Comparison of ENCODE assay signal across 8 cellular contexts in the genomic region with DNA sequence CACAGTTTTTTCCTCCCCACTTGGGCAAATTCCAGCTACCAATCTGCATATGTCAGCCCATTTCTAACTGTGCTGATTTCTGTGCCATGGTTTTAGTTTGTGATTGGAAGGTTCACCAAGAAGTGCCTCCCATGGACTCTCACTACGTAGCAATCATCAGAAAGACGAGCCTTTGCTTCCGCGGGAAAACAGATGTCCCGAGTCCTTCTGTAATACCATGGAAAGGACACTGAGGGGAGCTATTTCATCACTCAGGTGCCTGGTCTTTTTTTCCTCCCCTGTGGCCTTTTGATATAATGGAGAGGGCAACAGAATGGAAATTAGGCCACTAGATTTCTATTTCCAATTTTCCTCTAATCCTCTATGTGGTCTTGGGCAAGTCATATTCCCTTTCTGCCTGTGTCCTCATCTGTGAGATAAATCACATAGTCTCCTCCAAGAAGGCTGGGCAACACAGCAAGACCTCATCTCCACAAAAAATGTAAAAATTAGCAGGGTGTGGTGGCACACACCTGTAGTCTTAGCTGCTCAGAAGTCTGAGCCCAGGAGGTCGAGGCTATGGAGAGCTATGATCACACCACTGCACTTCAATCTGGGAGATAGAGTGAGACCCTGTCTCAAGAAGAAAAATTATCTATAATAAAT. TPM values are rescaled to one million over a fixed set of nuclear protein-coding genes. Genes with fewer than 3 reads are reported as not detected.
DNase-seq lines count a peak whose midpoint lies in the region; ATAC-seq, FAIRE-seq and TF ChIP-seq lines count a peak whose summit lies in the region.

No MANE protein-coding gene starts in this region.

- no peak overlapping the region for H3K9ac ChIP-seq in Karpas-422 (ENCODE audit: low read length)

- no peaks in the 10 kb centered on the region for H3K9me2 ChIP-seq in DOHH2 (replicated peaks; ENCODE audit: control insufficient read depth, low read length)
- no peaks in the 10 kb centered on the region for H3K9me2 ChIP-seq in Karpas-422 (replicated peaks; ENCODE audit: insufficient read depth, low read length)

- no peaks in the 10 kb centered on the region for H3F3A ChIP-seq in DOHH2 (ENCODE audit: control insufficient read depth, insufficient read depth)

- DNase-seq in Karpas-422: peak; percentile 77
- DNase-seq in NOMO-1 treated with DMSO at 0.1 percent for 48 hours (lab: John Stamatoyannopoulos, UW; ENCODE audit: unreplicated experiment): peak; percentile 42
- DNase-seq in bronchial epithelial cell (ENCODE audit: low read depth): peak; percentile 56
- DNase-seq in kidney tubule cell (ENCODE audit: low spot score): peak; percentile 65
- no peak for DNase-seq in upper lobe of right lung

- no peak overlapping the region for H3K27ac ChIP-seq in DOHH2 (ENCODE audit: low read depth, low read length)
- no peak overlapping the region for H3K27ac ChIP-seq in Karpas-422 (ENCODE audit: low read length)
- H3K27ac ChIP-seq in upper lobe of right lung: no peak overlapping the region

- TF ChIP-seq CTCF in DOHH2 (IDR thresholded peaks at IDR 0.05; ENCODE audit: low read depth, low read length, poor library complexity, severe bottlenecking) (peak; percentile 82), bronchial epithelial cell (IDR thresholded peaks at IDR 0.05; ENCODE audit: insufficient read depth, low read length, severe bottlenecking) (peak; percentile 79), upper lobe of right lung (IDR thresholded peaks at IDR 0.05) (peak; percentile 67)

- ATAC-seq in upper lobe of right lung (peak; percentile 88), HG02981 (IDR thresholded peaks at IDR 0.05; ENCODE audit: unreplicated experiment) (no peak), HG03196 (IDR thresholded peaks at IDR 0.05; ENCODE audit: unreplicated experiment) (no peak)

- intact Hi-C loops in upper lobe of right lung (cut with DNase I): loop anchor here (10.0 kb wide), 1 partner anchor 88 kb away; no protein-coding TSS in a partner anchor

- H3K79me2 ChIP-seq in DOHH2 (ENCODE audit: control insufficient read depth, low read length): no peaks in the 10 kb centered on the region
- no peaks in the 10 kb centered on the region for H3K79me2 ChIP-seq in Karpas-422 (ENCODE audit: low read length)

- no peak for FAIRE-seq in bronchial epithelial cell (lab: Jason Lieb, UNC)

- H3K4me1 ChIP-seq in DOHH2 (ENCODE audit: control insufficient read depth, low read length) (peaks cover 19% of the 10 kb centered on the region), Karpas-422 (ENCODE audit: low read length) (no peaks in the 10 kb centered on the region), upper lobe of right lung (no peaks in the 10 kb centered on the region)

- H3K27me3 ChIP-seq in DOHH2 (ENCODE audit: control insufficient read depth, low read length) (0 out of 2 replicates have a peak, but pooled peaks cover 3% of the 10 kb centered on the region), Karpas-422 (ENCODE audit: low read length) (no peaks in the 10 kb centered on the region), bronchial epithelial cell (ENCODE audit: control insufficient read depth, insufficient read depth, low read length) (no peaks in the 10 kb centered on the region), upper lobe of right lung (no peaks in the 10 kb centered on the region)

- H3K4me2 ChIP-seq in DOHH2 (ENCODE audit: low read length) (peak overlapping the region; percentile 41), Karpas-422 (ENCODE audit: low read depth, low read length, poor library complexity, severe bottlenecking) (no peak overlapping the region)

- H3K4me3 ChIP-seq in DOHH2 (ENCODE audit: low read length) (no peak overlapping the region), Karpas-422 (ENCODE audit: low read length) (no peak overlapping the region), bronchial epithelial cell (ENCODE audit: low read depth, low read length) (no peak overlapping the region), upper lobe of right lung (no peak overlapping the region)

- H3K36me3 ChIP-seq in DOHH2 (ENCODE audit: control insufficient read depth, low read length): no peaks in the 10 kb centered on the region
- no peaks in the 10 kb centered on the region for H3K36me3 ChIP-seq in Karpas-422 (ENCODE audit: insufficient read depth, low read length)
- no peaks in the 10 kb centered on the region for H3K36me3 ChIP-seq in bronchial epithelial cell (ENCODE audit: control insufficient read depth, insufficient read depth, low read length)
- H3K36me3 ChIP-seq in upper lobe of right lung: no peaks in the 10 kb centered on the region

- H2AFZ ChIP-seq in Karpas-422 (ENCODE audit: low read length): no peak overlapping the region

- H3K9me3 ChIP-seq in DOHH2 (ENCODE audit: control insufficient read depth, insufficient read depth, low read length): no peaks in the 10 kb centered on the region
- H3K9me3 ChIP-seq in Karpas-422 (ENCODE audit: low read length): no peaks in the 10 kb centered on the region
- H3K9me3 ChIP-seq in upper lobe of right lung: no peaks in the 10 kb centered on the region

- no peaks in the 10 kb centered on the region for H4K20me1 ChIP-seq in DOHH2 (ENCODE audit: control insufficient read depth, insufficient read depth, low read depth, low read length)
- no peaks in the 10 kb centered on the region for H4K20me1 ChIP-seq in Karpas-422 (ENCODE audit: insufficient read depth, low read depth, low read length)

RNA-seq across cellular contexts. Expression of a gene that starts 24.8 kb away (rescaled TPM):
- total RNA-seq in Karpas-422 (2014; rRNA removed; shearing (Covaris generic); ENCODE audit: low replicate concordance): not detected in 2 replicates
- total RNA-seq in bronchial epithelial cell (2.1 and 3.1 TPM in 2 replicates), upper lobe of right lung (2.1 TPM)

RNA-seq across cellular contexts. Expression of a gene that starts 40.4 kb away (rescaled TPM):
- total RNA-seq in Karpas-422 (2014; rRNA removed; shearing (Covaris generic); ENCODE audit: low replicate concordance): not detected in 2 replicates
- total RNA-seq in bronchial epithelial cell (not detected in 2 replicates), upper lobe of right lung (0.78 TPM)

RNA-seq across cellular contexts. Expression of a gene that starts 58.8 kb away (rescaled TPM):
- total RNA-seq in Karpas-422 (2014; rRNA removed; shearing (Covaris generic); ENCODE audit: low replicate concordance): not detected in 2 replicates
- total RNA-seq in bronchial epithelial cell (0.77 and 0.79 TPM in 2 replicates), upper lobe of right lung (0.84 TPM)
